Comparison of ENCODE assay signal across 13 cellular contexts in genomic region chr7:151343516-151343915, GRCh38. TPM values are rescaled to one million over a fixed set of nuclear protein-coding genes. Genes with fewer than 3 reads are reported as not detected.
DNase-seq lines count a peak whose midpoint lies in the region; ATAC-seq, FAIRE-seq and TF ChIP-seq lines count a peak whose summit lies in the region.
"Had no signal": no experiment of that assay in that cellular context is flagged by ENCODE, and none has a peak within 500 bp of the region (broad histone marks: within the 10 kb centered on the region; RNA-seq: fewer than 3 reads in every experiment).

No MANE protein-coding gene starts in this region.

- no peaks in the 10 kb centered on the region for H3K9me2 ChIP-seq in hepatocyte (replicated peaks; ENCODE audit: insufficient read depth)

- H3K4me3 Mint-ChIP-seq in CD4-positive, alpha-beta memory T cell = peak overlapping the region; percentile 62 to 91 (median 86)
- peak overlapping the region; percentile 76 for H3K4me3 Mint-ChIP-seq in WTC11

- peaks cover 23 to 50% (median 33%) of the 10 kb centered on the region in 4 donors for H3K4me1 Mint-ChIP-seq in CD4-positive, alpha-beta memory T cell
- peaks cover 3% of the 10 kb centered on the region; the same call in 1 of the 2 replicates for H3K4me1 Mint-ChIP-seq in WTC11

- TF ChIP-seq CTCF in A549 (IDR thresholded peaks at IDR 0.05) = no peak
- no peak for TF ChIP-seq CTCF in WTC11 (IDR thresholded peaks at IDR 0.05)
- no peak for TF ChIP-seq CTCF in hepatocyte (IDR thresholded peaks at IDR 0.05; ENCODE audit: poor library complexity)

- intact Hi-C loops in CD4-positive, alpha-beta memory T cell (cut with micrococcal nuclease) = loop anchor here (10.0 kb wide), 1 partner anchor 329 kb away; no protein-coding TSS in a partner anchor

- no peaks in the 10 kb centered on the region for H3K27me3 Mint-ChIP-seq in CD4-positive, alpha-beta memory T cell
- H3K27me3 Mint-ChIP-seq in WTC11 (ENCODE audit: low read depth) = peaks cover 14% of the 10 kb centered on the region

- no peak overlapping the region for H2AFZ ChIP-seq in hepatocyte

- H3K27me3 ChIP-seq in CD4-positive, alpha-beta memory T cell (ENCODE audit: insufficient read depth, low read length) = no peaks in the 10 kb centered on the region
- H3K27me3 ChIP-seq in hepatocyte = no peaks in the 10 kb centered on the region
- H3K27me3 ChIP-seq: sigmoid colon, vagina had no signal

- peaks cover 24% of the 10 kb centered on the region for H3K36me3 ChIP-seq in CD4-positive, alpha-beta memory T cell (ENCODE audit: insufficient read depth, low read length)
- H3K36me3 ChIP-seq in hepatocyte (replicated peaks; ENCODE audit: insufficient read depth, low read depth) = no peaks in the 10 kb centered on the region

- no peak for TF ChIP-seq POLR2A in A549 (IDR thresholded peaks at IDR 0.05; ENCODE audit: low read length)

- H3K9me3 ChIP-seq in A549 (0 out of 3 replicates have a peak, but pooled peaks cover 2% of the 10 kb centered on the region), hepatocyte (ENCODE audit: low read depth) (no peaks in the 10 kb centered on the region)
- H3K9me3 ChIP-seq in CD4-positive, alpha-beta memory T cell (ENCODE audit: control insufficient read depth in 1 of 2, low read length in 2 of 2) = no peaks in the 10 kb centered on the region
- H3K9me3 ChIP-seq: sigmoid colon, vagina had no signal

- ATAC-seq in A549 = no peak
- no peak for ATAC-seq in WTC11
- no peak for ATAC-seq in HG03039 (IDR thresholded peaks at IDR 0.05; ENCODE audit: unreplicated experiment)
- ATAC-seq in HG02970 (IDR thresholded peaks at IDR 0.05; ENCODE audit: low FRiP score, unreplicated experiment) = no peak
- ATAC-seq in HG02588 (IDR thresholded peaks at IDR 0.05; ENCODE audit: unreplicated experiment) = no peak
- ATAC-seq in GM19328 (IDR thresholded peaks at IDR 0.05; ENCODE audit: unreplicated experiment) = no peak

- DNase-seq in A549 (ENCODE audit: low read depth in 1 of 2, low spot score in 1 of 2) (no peak), WTC11 (ENCODE audit: low spot score) (no peak), hepatocyte (ENCODE audit: low spot score) (no peak)
- DNase-seq in CD4-positive, alpha-beta memory T cell = no peak
- DNase-seq: anterior cingulate cortex; NCI-H446 treated with DMSO at 0.1 percent for 48 hours; sigmoid colon; stimulated activated CD4-positive, alpha-beta T cell treated with anti-CD3 and anti-CD28 coated beads, Interleukin-4, amount 100 ng/mL, for 24 hours had no signal

- no peak for TF ChIP-seq EP300 in A549 (IDR thresholded peaks at IDR 0.05)

- no peak overlapping the region for H3K4me3 ChIP-seq in A549
- no peak overlapping the region for H3K4me3 ChIP-seq in CD4-positive, alpha-beta memory T cell (ENCODE audit: low read length in 2 of 2)
- H3K4me3 ChIP-seq in hepatocyte = no peak overlapping the region

- 97% methylated on average over 9 of the region's 9 CpGs for WGBS in A549 (ENCODE audit: missing lambda C conversion rate)
- 96% methylated on average over 9 of the region's 9 CpGs for WGBS in hepatocyte (ENCODE audit: low lambda C conversion rate, missing lambda C conversion rate)

- H3K9me3 Mint-ChIP-seq in CD4-positive, alpha-beta memory T cell = peaks cover 0 to 5% (median 2%) of the 10 kb centered on the region in 8 donors
- 0 out of 2 replicates have a peak, but pooled peaks cover 3% of the 10 kb centered on the region for H3K9me3 Mint-ChIP-seq in WTC11

- H3K4me2 ChIP-seq in A549 (peak overlapping the region; percentile 89), hepatocyte (peak overlapping the region; percentile 77)

- no peak overlapping the region for H3K27ac ChIP-seq in A549
- no peak overlapping the region for H3K27ac ChIP-seq in CD4-positive, alpha-beta memory T cell (ENCODE audit: low read depth, low read length)
- no peak overlapping the region for H3K27ac ChIP-seq in hepatocyte
- H3K27ac ChIP-seq: sigmoid colon, vagina had no signal

- H3K4me1 ChIP-seq in A549 = peaks cover 42% of the 10 kb centered on the region
- H3K4me1 ChIP-seq in CD4-positive, alpha-beta memory T cell (ENCODE audit: insufficient read depth, low read length) = peaks cover 28% of the 10 kb centered on the region
- H3K4me1 ChIP-seq in hepatocyte (ENCODE audit: insufficient read depth) = peaks cover 23% of the 10 kb centered on the region

- H3K79me2 ChIP-seq in hepatocyte = peaks cover 32% of the 10 kb centered on the region

- no peaks in the 10 kb centered on the region for H4K20me1 ChIP-seq in hepatocyte (ENCODE audit: insufficient read depth, poor library complexity, severe bottlenecking)

- POLR2A ChIA-PET in A549 (lab: Yijun Ruan, JAX) (no interaction called here), WTC11 (lab: Charles Lee) (no interaction called here)
- POLR2A ChIA-PET in CD4-positive, alpha-beta memory T cell (lab: Charles Lee; ENCODE audit: partially characterized antibody) = interaction anchor here (4.4 kb wide), 1 partner anchor 9 kb away, joined by 49 read pairs; no protein-coding TSS in a partner anchor

- FAIRE-seq in A549 (lab: Jason Lieb, UNC) = no peak

- TF ChIP-seq RAD21 in A549 (conservative IDR thresholded peaks at IDR 0.05 in 1 of 2, IDR thresholded peaks at IDR 0.05 in 1 of 2) = no peak

- peaks cover 20 to 46% of the 10 kb centered on the region in 2 donors for H3K36me3 Mint-ChIP-seq in CD4-positive, alpha-beta memory T cell
- peaks cover 18% of the 10 kb centered on the region for H3K36me3 Mint-ChIP-seq in WTC11

- CTCF ChIA-PET in A549 (lab: Yijun Ruan, JAX) = interaction anchor here (0.7 to 9.1 kb wide), 8 partner anchors 9 to 106 kb away, joined by 3 to 50 read pairs (median 4); no protein-coding TSS in a partner anchor
- CTCF ChIA-PET in CD4-positive, alpha-beta memory T cell (lab: Charles Lee; ENCODE audit: partially characterized antibody) = interaction anchor here (0.9 to 6.4 kb wide), 4 partner anchors 9 to 105 kb away, joined by 3 to 52 read pairs (median 5); no protein-coding TSS in a partner anchor
- CTCF ChIA-PET in WTC11 (lab: Charles Lee) = interaction anchor here (0.6 kb wide), 1 partner anchor 17 kb away, joined by 4 read pairs; no protein-coding TSS in a partner anchor

- H3K27ac Mint-ChIP-seq in CD4-positive, alpha-beta memory T cell = peak overlapping the region in 4 of 7 donors; percentile 24 to 87 (median 62)
- H3K27ac Mint-ChIP-seq in WTC11 = no peak overlapping the region

TF ChIP-seq in A549, 52 proteins besides CTCF, POLR2A, EP300 and RAD21 (continues in another document):
- TF ChIP-seq E2F6 (IDR thresholded peaks at IDR 0.05; ENCODE audit: borderline replicate concordance, low read depth) (no peak), BCL3 (IDR thresholded peaks at IDR 0.05) (no peak), POLR2AphosphoS2 (conservative IDR thresholded peaks at IDR 0.05; ENCODE audit: low read length) (no peak), ESRRA (IDR thresholded peaks at IDR 0.05; ENCODE audit: borderline replicate concordance, low read length) (no peak), CBX8 (IDR thresholded peaks at IDR 0.05) (no peak), HOXB13 (CRISPR knock-in tag; IDR thresholded peaks at IDR 0.05; ENCODE audit: low read depth) (no peak)

TF ChIP-seq in WTC11, 78 proteins besides CTCF, POLR2A, EP300 and RAD21:
- no peak for TF ChIP-seq E2F5 (CRISPR knock-in tag; IDR thresholded peaks at IDR 0.05)

RNA-seq across cellular contexts. Expression of gene NUB1, which starts 1.9 kb away (rescaled TPM):
- 65.6 and 105 TPM in 2 replicates for polyA plus RNA-seq in A549 (2011; rRNA removed)
- 26.2 and 28.3 TPM in 2 replicates for polyA plus RNA-seq in A549 (2012; cell fraction: cytosol; rRNA removed)
- polyA plus RNA-seq in A549 (2012; cell fraction: nucleus; rRNA removed) = 34.2 and 37.4 TPM in 2 replicates
- 42.5 to 45.1 TPM (median 45.0 TPM) in 3 replicates for polyA plus RNA-seq in A549 (2017; fragmentation: RNase III; extraction: RNeasy Plus Mini Kit Qiagen cat#74134 plus additional on column Dnase treatment)
- 32.4 and 36.7 TPM in 2 replicates for polyA minus RNA-seq in A549 (2011; rRNA and poly(A)+ RNA removed)
- 100 to 1,000 TPM; 116 to 119 TPM for total RNA-seq in CD4-positive, alpha-beta memory T cell
- polyA plus RNA-seq in CD4-positive, alpha-beta memory T cell = 10 to 100 TPM; 50.1 to 77.0 TPM
- total RNA-seq in WTC11 (2021) = 31.2 to 38.3 TPM (median 33.5 TPM) in 3 replicates
- 38.6 and 42.5 TPM in 2 replicates for total RNA-seq in hepatocyte
- polyA plus RNA-seq in hepatocyte = 22.6 and 28.4 TPM in 2 replicates
